In the genomic region with DNA sequence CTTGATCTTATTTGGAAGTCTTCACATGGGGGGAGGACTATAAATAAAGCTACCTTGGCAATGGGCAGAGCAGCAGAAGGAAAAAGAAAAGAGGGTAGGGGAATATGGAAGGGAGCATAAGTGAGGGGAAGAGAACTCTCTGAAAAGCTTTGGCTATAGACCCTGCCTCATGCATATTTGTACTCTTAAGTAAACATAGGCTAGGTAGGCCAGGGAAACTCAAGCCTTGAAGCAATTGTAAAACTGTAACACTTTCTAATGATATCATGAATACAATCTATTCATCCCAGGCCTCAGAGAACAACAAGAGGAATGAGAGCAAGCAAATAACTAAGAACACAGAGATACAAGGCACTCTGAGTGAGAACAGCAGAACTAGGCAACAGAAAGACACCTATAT, we compare ENCODE assay signal across 14 cellular contexts. TPM values are rescaled to one million over a fixed set of nuclear protein-coding genes. Genes with fewer than 3 reads are reported as not detected.
DNase-seq lines count a peak whose midpoint lies in the region; ATAC-seq and TF ChIP-seq lines count a peak whose summit lies in the region.
"Had no signal": no experiment of that assay in that cellular context is flagged by ENCODE, and none has a peak within 500 bp of the region (broad histone marks: within the 10 kb centered on the region; RNA-seq: fewer than 3 reads in every experiment).

No MANE protein-coding gene starts in this region.

- H3K4me1 Mint-ChIP-seq in chondrocyte (ENCODE audit: low read depth): peaks cover 51% of the 10 kb centered on the region

- peaks cover 2% of the 10 kb centered on the region for H3K36me3 Mint-ChIP-seq in chondrocyte (ENCODE audit: low read depth)

- peak; percentile 7 for DNase-seq in DMS 273 (lab: John Stamatoyannopoulos, UW; ENCODE audit: unreplicated experiment)
- no peak for DNase-seq in DMS 273 treated with DMSO at 0.1 percent for 48 hours (lab: John Stamatoyannopoulos, UW)
- DNase-seq in SK-MEL-5 (ENCODE audit: low read depth, low spot score): peak; percentile 26
- DNase-seq in left lobe of liver (ENCODE audit: low spot score): no peak
- DNase-seq in tibial artery: no peak
- DNase-seq in NCI-H1092 (lab: John Stamatoyannopoulos, UW): no peak
- DNase-seq in NCI-H2081 treated with DMSO at 0.1 percent for 48 hours (lab: John Stamatoyannopoulos, UW): no peak
- no peak for DNase-seq in chondrocyte (ENCODE audit: low spot score)
- DNase-seq: activated CD4-positive, alpha-beta T cell treated with anti-CD3 and anti-CD28 coated beads, Interleukin-2, amount 50 U/mL, for 4 hours; brain microvascular endothelial cell; Calu3; RPMI8226; stimulated activated naive CD8-positive, alpha-beta T cell treated with anti-CD3 and anti-CD28 coated beads, Interleukin-15, amount 100 ng/mL, for 72 hours; T-helper 2 cell had no signal

- no peaks in the 10 kb centered on the region for H3K27me3 Mint-ChIP-seq in chondrocyte (ENCODE audit: low read depth)
- H3K27me3 Mint-ChIP-seq: stimulated activated naive CD8-positive, alpha-beta T cell treated with anti-CD3 and anti-CD28 coated beads, Interleukin-15, amount 100 ng/mL, for 72 hours had no signal

- H3K27ac Mint-ChIP-seq in chondrocyte (ENCODE audit: unreplicated experiment): no peak overlapping the region

- no peak overlapping the region for H3K4me3 ChIP-seq in tibial artery

- no peak overlapping the region for H3K4me3 Mint-ChIP-seq in chondrocyte (ENCODE audit: unreplicated experiment)
- H3K4me3 Mint-ChIP-seq: stimulated activated naive CD8-positive, alpha-beta T cell treated with anti-CD3 and anti-CD28 coated beads, Interleukin-15, amount 100 ng/mL, for 72 hours had no signal

- peak overlapping the region; percentile 38 to 53 for H3K27ac ChIP-seq in tibial artery
- H3K27ac ChIP-seq: brain microvascular endothelial cell had no signal

- intact Hi-C loops in tibial artery (cut with DNase I; ENCODE audit: low total_unique reads): no loop called here

- H3K27me3 ChIP-seq in tibial artery: no peaks in the 10 kb centered on the region
- H3K27me3 ChIP-seq: brain microvascular endothelial cell had no signal

- TF ChIP-seq CTCF in tibial artery (IDR thresholded peaks at IDR 0.05) (no peak), chondrocyte (IDR thresholded peaks at IDR 0.05) (no peak)

- H3K4me1 ChIP-seq in tibial artery: peaks cover 0 to 69% (median 41%) of the 10 kb centered on the region in 4 donors

- ATAC-seq in left lobe of liver: peak; percentile 22
- ATAC-seq: stimulated activated naive CD8-positive, alpha-beta T cell treated with anti-CD3 and anti-CD28 coated beads, Interleukin-15, amount 100 ng/mL, for 72 hours had no signal

- H3K9me3 ChIP-seq in tibial artery: no peaks in the 10 kb centered on the region

- in situ Hi-C loops in SK-MEL-5 (cut with HindIII; ENCODE audit: low pct_unique_long_range_greater_than_20kb, low sequenced_read_pairs): no loop called here

- H3K9me3 Mint-ChIP-seq in chondrocyte (ENCODE audit: low read depth): peaks cover 10% of the 10 kb centered on the region

- H3K36me3 ChIP-seq in tibial artery: no peaks in the 10 kb centered on the region
- H3K36me3 ChIP-seq: brain microvascular endothelial cell had no signal

RNA-seq across cellular contexts. Expression of gene MYCBP2, which starts 20.4 kb away (rescaled TPM):
- total RNA-seq in SK-MEL-5 (2014; rRNA removed; shearing (Covaris generic)): 56.7 and 62.3 TPM in 2 replicates
- polyA plus RNA-seq in SK-MEL-5 (2015; cell fraction: cytosol; rRNA removed): 31.8 and 50.5 TPM in 2 replicates
- 52.5 and 66.4 TPM in 2 replicates for polyA plus RNA-seq in SK-MEL-5 (2015; cell fraction: nucleus; rRNA removed)
- 45.9 TPM for total RNA-seq in left lobe of liver
- 59.5 to 86.7 TPM (median 60.2 TPM) in 3 replicates for total RNA-seq in chondrocyte

Comparison
In these comparisons a context has a peak if more than half of its experiments do, and no peak if none do; other contexts are left out.
1. DNase-seq: peak in DMS 273 (single experiment) and SK-MEL-5 (single experiment); none in DMS 273 treated with DMSO at 0.1 percent for 48 hours (single experiment), left lobe of liver (single experiment), tibial artery (0 of 2), NCI-H1092 (single experiment), NCI-H2081 treated with DMSO at 0.1 percent for 48 hours (single experiment) and chondrocyte (single experiment).